In the genomic region with DNA sequence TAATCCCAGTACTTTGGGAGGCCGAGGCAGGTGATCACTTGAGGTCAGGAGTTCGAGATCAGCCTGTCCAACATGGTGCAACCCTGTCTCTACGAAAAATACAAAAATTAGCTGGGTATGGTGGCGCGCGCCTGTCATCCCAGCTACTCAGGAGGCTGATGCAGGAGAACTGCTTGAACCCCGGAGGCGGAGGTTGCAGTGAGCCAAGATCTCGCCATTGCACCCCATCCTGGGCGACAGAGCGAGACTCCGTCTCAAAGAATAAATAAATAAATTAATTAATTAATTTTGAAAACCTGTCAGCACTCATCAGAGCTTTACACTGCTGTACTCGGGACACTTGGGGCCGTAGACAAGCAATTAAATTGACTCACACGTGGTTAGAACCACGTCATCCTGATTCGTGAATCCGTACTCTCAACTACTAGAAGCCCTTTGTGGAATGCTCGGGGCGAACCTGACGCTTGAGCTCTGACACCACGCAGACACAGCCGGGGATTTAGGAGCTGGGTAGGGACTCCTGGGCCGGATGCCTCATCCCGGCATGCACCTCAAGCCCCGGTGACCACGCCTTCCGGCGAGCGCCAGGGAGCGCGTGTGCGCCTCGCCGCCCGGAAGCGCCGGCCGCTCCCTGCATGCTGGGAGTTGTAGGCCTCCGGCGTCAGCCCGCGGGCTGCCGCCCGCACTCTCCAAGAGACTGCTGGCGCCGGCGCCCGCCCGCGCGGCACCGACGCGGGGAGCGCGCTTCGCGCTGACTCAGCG, we compare ENCODE assay signal across 8 cellular contexts. TPM values are rescaled to one million over a fixed set of nuclear protein-coding genes. Genes with fewer than 3 reads are reported as not detected.
DNase-seq lines count a peak whose midpoint lies in the region; ATAC-seq and TF ChIP-seq lines count a peak whose summit lies in the region.

A gene with protein sequence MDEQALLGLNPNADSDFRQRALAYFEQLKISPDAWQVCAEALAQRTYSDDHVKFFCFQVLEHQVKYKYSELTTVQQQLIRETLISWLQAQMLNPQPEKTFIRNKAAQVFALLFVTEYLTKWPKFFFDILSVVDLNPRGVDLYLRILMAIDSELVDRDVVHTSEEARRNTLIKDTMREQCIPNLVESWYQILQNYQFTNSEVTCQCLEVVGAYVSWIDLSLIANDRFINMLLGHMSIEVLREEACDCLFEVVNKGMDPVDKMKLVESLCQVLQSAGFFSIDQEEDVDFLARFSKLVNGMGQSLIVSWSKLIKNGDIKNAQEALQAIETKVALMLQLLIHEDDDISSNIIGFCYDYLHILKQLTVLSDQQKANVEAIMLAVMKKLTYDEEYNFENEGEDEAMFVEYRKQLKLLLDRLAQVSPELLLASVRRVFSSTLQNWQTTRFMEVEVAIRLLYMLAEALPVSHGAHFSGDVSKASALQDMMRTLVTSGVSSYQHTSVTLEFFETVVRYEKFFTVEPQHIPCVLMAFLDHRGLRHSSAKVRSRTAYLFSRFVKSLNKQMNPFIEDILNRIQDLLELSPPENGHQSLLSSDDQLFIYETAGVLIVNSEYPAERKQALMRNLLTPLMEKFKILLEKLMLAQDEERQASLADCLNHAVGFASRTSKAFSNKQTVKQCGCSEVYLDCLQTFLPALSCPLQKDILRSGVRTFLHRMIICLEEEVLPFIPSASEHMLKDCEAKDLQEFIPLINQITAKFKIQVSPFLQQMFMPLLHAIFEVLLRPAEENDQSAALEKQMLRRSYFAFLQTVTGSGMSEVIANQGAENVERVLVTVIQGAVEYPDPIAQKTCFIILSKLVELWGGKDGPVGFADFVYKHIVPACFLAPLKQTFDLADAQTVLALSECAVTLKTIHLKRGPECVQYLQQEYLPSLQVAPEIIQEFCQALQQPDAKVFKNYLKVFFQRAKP (plus strand): TSS at position 685 of the 762 bp plus-strand sequence. CDS start 5,644 bp downstream, outside the sequence.

- no peaks in the 10 kb centered on the region for H3K9me3 ChIP-seq in adrenal gland (replicated peaks in 1 of 3)
- H3K9me3 ChIP-seq in heart left ventricle, result no peaks in the 10 kb centered on the region
- no peaks in the 10 kb centered on the region for H3K9me3 ChIP-seq in upper lobe of left lung

- ATAC-seq in HG02852 (IDR thresholded peaks at IDR 0.05; ENCODE audit: unreplicated experiment), result peak; percentile 93
- ATAC-seq in heart left ventricle, result peak; percentile 96 to 99 (median 96)
- ATAC-seq in upper lobe of left lung (ENCODE audit: low FRiP score in 2 of 2), result peak; percentile 97 to 98

- TF ChIP-seq POLR2A in adrenal gland (IDR thresholded peaks at IDR 0.05), result peak in 1 of 2 donors; percentile 81
- peak in 1 of 2 donors; percentile 46 for TF ChIP-seq POLR2A in heart left ventricle (IDR thresholded peaks at IDR 0.05)
- TF ChIP-seq POLR2A in upper lobe of left lung (IDR thresholded peaks at IDR 0.05), result peak in 2 of 4 donors; percentile 58 to 71

- no peak for TF ChIP-seq EP300 in upper lobe of left lung (IDR thresholded peaks at IDR 0.05)

- in situ Hi-C loops in GM13977 (cut with MboI; ENCODE audit: low pct_unique_long_range_greater_than_20kb, low sequenced_read_pairs, unreplicated experiment), result no loop called here

- peak; percentile 96 for DNase-seq in GM13977 (ENCODE audit: low spot score)
- peak; percentile 68 for DNase-seq in NCI-H1436 treated with DMSO at 0.1 percent for 48 hours (lab: John Stamatoyannopoulos, UW)
- peak; percentile 89 for DNase-seq in T follicular helper cell (ENCODE audit: low read depth)
- DNase-seq in adrenal gland, result peak; percentile 94 to 97 (median 96)
- DNase-seq in heart left ventricle, result peak; percentile 94 to 98 (median 96)
- DNase-seq in pons (ENCODE audit: low spot score), result peak; percentile 91
- peak; percentile 94 to 98 for DNase-seq in upper lobe of left lung

- no peaks in the 10 kb centered on the region for H3K36me3 ChIP-seq in adrenal gland (replicated peaks in 1 of 2)
- H3K36me3 ChIP-seq in heart left ventricle, result no peaks in the 10 kb centered on the region
- H3K36me3 ChIP-seq in upper lobe of left lung, result no peaks in the 10 kb centered on the region

- H3K27ac ChIP-seq in adrenal gland (peak within 1 kb of the TSS; percentile 79 to 99 (median 96)), heart left ventricle (peak within 1 kb of the TSS; percentile 90 to 99 (median 96)), upper lobe of left lung (peak within 1 kb of the TSS; percentile 96 to 100 (median 98))

- H3K27me3 ChIP-seq in adrenal gland (no peaks in the 10 kb centered on the region), heart left ventricle (no peaks in the 10 kb centered on the region), upper lobe of left lung (no peaks in the 10 kb centered on the region)

- 12 to 30% (median 21%) methylated on average over 20 to 60 of the region's 60 CpGs for WGBS in adrenal gland, 4 donors
- 12 to 24% (median 18%) methylated on average over 30 to 60 of the region's 60 CpGs for WGBS in heart left ventricle, 4 donors
- WGBS in upper lobe of left lung, 2 donors, result 20 to 39% methylated on average over 18 to 38 of the region's 60 CpGs

- H3K4me3 ChIP-seq in adrenal gland, result peak within 1 kb of the TSS; percentile 26 to 96 (median 79)
- H3K4me3 ChIP-seq in heart left ventricle, result peak within 1 kb of the TSS; percentile 73 to 99 (median 90)
- peak within 1 kb of the TSS; percentile 69 to 98 (median 82) for H3K4me3 ChIP-seq in upper lobe of left lung

- H3K4me1 ChIP-seq in adrenal gland (replicated peaks in 1 of 2) (peaks cover 12 to 26% of the 10 kb centered on the region in 2 donors), heart left ventricle (peaks cover 0 to 20% (median 8%) of the 10 kb centered on the region in 12 donors), upper lobe of left lung (peaks cover 8 to 28% (median 18%) of the 10 kb centered on the region in 4 donors)

- TF ChIP-seq CTCF in GM13977 (IDR thresholded peaks at IDR 0.05; ENCODE audit: extremely low read depth, insufficient read depth, missing control alignments) (no peak), adrenal gland (IDR thresholded peaks at IDR 0.05) (no peak), heart left ventricle (IDR thresholded peaks at IDR 0.05) (no peak), upper lobe of left lung (IDR thresholded peaks at IDR 0.05) (no peak)

- intact Hi-C loops in adrenal gland (cut with DNase I), result no loop called here
- intact Hi-C loops in heart left ventricle (cut with DNase I), result loop anchor here in 3 of 10 donors (5.0 to 10.0 kb wide), 3 partner anchors 51 to 562 kb away; a partner anchor contains a TSS

RNA-seq across cellular contexts. Expression of the gene that starts here (rescaled TPM):
- total RNA-seq in adrenal gland (10 to 100 TPM; 30.6 to 59.1 (median 47.5) TPM), heart left ventricle (10 to 100 TPM; 12.3 to 37.6 (median 22.0) TPM), upper lobe of left lung (10 to 100 TPM; 22.0 to 72.8 (median 32.8) TPM)
- polyA plus RNA-seq in adrenal gland (10 to 100 TPM; 12.4 to 59.6 (median 14.7) TPM), heart left ventricle (10 to 100 TPM in 1 of 2 donors, 1 to 10 TPM in 1; 6.3 to 31.0 TPM)

Comparison
In these comparisons a context has a peak if more than half of its experiments do, and no peak if none do; other contexts are left out.
1. Peak in every context shown above with its lines: DNase-seq, ATAC-seq, H3K4me3 ChIP-seq and H3K27ac ChIP-seq.